ENCODE assay signal across 29 cellular contexts in genomic region chr20:35274172-35275092, GRCh38. TPM values are rescaled to one million over a fixed set of nuclear protein-coding genes. Genes with fewer than 3 reads are reported as not detected.
DNase-seq lines count a peak whose midpoint lies in the region; ATAC-seq, FAIRE-seq and TF ChIP-seq lines count a peak whose summit lies in the region.
"Had no signal": no experiment of that assay in that cellular context is flagged by ENCODE, and none has a peak within 500 bp of the region (broad histone marks: within the 10 kb centered on the region; RNA-seq: fewer than 3 reads in every experiment).

No MANE protein-coding gene starts in this region.

- peaks cover 10% of the 10 kb centered on the region for H3K79me2 ChIP-seq in GM12878 (ENCODE audit: control insufficient read depth, insufficient read depth, low read length)

- SMC1A ChIA-PET in GM12878 (lab: Charles Lee; ENCODE audit: uncharacterized antibody, unreplicated experiment): no interaction called here

- intact Hi-C loops in GM12878 (cut with micrococcal nuclease; ENCODE audit: unreplicated experiment) (loop anchor here (5.0 kb wide), 1 partner anchor 447 kb away; the partner anchor contains the start of gene NCOA6), mucosa of descending colon (cut with DNase I, micrococcal nuclease) (no loop called here)
- intact Hi-C loops in activated CD4-positive, alpha-beta T cell treated with anti-CD3 and anti-CD28 coated beads for 36 hours (cut with DNase I, micrococcal nuclease): loop anchor here in 1 of 2 experiments (5.0 kb wide), 1 partner anchor 127 kb away; the partner anchor contains the start of gene EDEM2

- no peak for TF ChIP-seq RAD21 in GM12878 (IDR thresholded peaks at IDR 0.05; ENCODE audit: insufficient read depth, low read depth, low read length)

- POLR2A ChIA-PET in GM12878 (lab: Charles Lee): no interaction called here
- POLR2A ChIA-PET in activated CD4-positive, alpha-beta T cell treated with anti-CD3 and anti-CD28 coated beads for 36 hours (lab: Charles Lee): no interaction called here

- CTCF ChIA-PET in GM12878 (lab: Yijun Ruan, JAX): interaction anchor here (2.0 to 9.6 kb wide), 2 partner anchors 29 to 129 kb away, joined by 5 to 98 read pairs; partner anchors contain the start of gene EDEM2
- CTCF ChIA-PET in activated CD4-positive, alpha-beta T cell treated with anti-CD3 and anti-CD28 coated beads for 36 hours (lab: Charles Lee): interaction anchor here (0.6 to 0.8 kb wide), 2 partner anchors 10 to 406 kb away, joined by 3 to 4 read pairs; partner anchors contain the start of gene EIF6

- H3K27me3 ChIP-seq in GM12878 (replicated peaks in 1 of 2; ENCODE audit: control insufficient read depth in 2 of 2, insufficient read depth in 2 of 2, low read length in 1 of 2): no peaks in the 10 kb centered on the region
- H3K27me3 ChIP-seq: esophagus squamous epithelium, hepatocyte, thyroid gland had no signal

- no peak overlapping the region for H3K9ac ChIP-seq in GM12878 (ENCODE audit: control insufficient read depth, insufficient read depth, low read length)

- no peaks in the 10 kb centered on the region for H3K9me3 Mint-ChIP-seq in stimulated activated naive CD8-positive, alpha-beta T cell treated with anti-CD3 and anti-CD28 coated beads, Interleukin-15, amount 100 ng/mL, for 72 hours
- no peaks in the 10 kb centered on the region for H3K9me3 Mint-ChIP-seq in naive B cell
- H3K9me3 Mint-ChIP-seq in activated CD4-positive, alpha-beta T cell treated with anti-CD3 and anti-CD28 coated beads for 36 hours (ENCODE audit: low read depth): no peaks in the 10 kb centered on the region
- H3K9me3 Mint-ChIP-seq: stimulated activated naive CD8-positive, alpha-beta T cell treated with anti-CD3 and anti-CD28 coated beads, Interleukin-15, Interleukin-2, amounts not matched to agents 100 ng/mL and 50 ng/mL, for 24 hours had no signal

- peaks cover 0 to 7% of the 10 kb centered on the region in 2 donors for H3K36me3 Mint-ChIP-seq in naive B cell
- H3K36me3 Mint-ChIP-seq in activated CD4-positive, alpha-beta T cell treated with anti-CD3 and anti-CD28 coated beads for 36 hours (ENCODE audit: low read depth): peaks cover 34% of the 10 kb centered on the region

- H3K4me3 Mint-ChIP-seq in stimulated activated naive CD8-positive, alpha-beta T cell treated with anti-CD3 and anti-CD28 coated beads, Interleukin-15, amount 100 ng/mL, for 72 hours: no peak overlapping the region
- H3K4me3 Mint-ChIP-seq in naive B cell: peak overlapping the region in 1 of 8 donors; percentile 47
- H3K4me3 Mint-ChIP-seq in activated CD4-positive, alpha-beta T cell treated with anti-CD3 and anti-CD28 coated beads for 36 hours: no peak overlapping the region
- H3K4me3 Mint-ChIP-seq: activated CD8-positive, alpha-beta T cell treated with anti-CD3 and anti-CD28 coated beads, Interleukin-2, amount 10 ng/mL, durations not matched to agents 7 days and 5 days; stimulated activated naive CD8-positive, alpha-beta T cell treated with anti-CD3 and anti-CD28 coated beads, Interleukin-15, Interleukin-2, amounts not matched to agents 100 ng/mL and 50 ng/mL, for 24 hours had no signal

- H2AFZ ChIP-seq in GM12878 (ENCODE audit: control insufficient read depth, low read depth, low read length): no peak overlapping the region
- H2AFZ ChIP-seq: hepatocyte had no signal

- no peak for ATAC-seq in stimulated activated naive CD8-positive, alpha-beta T cell treated with anti-CD3 and anti-CD28 coated beads, Interleukin-15, amount 100 ng/mL, for 72 hours
- ATAC-seq in stimulated activated naive CD8-positive, alpha-beta T cell treated with anti-CD3 and anti-CD28 coated beads, Interleukin-15, Interleukin-2, amounts not matched to agents 100 U/mL and 50 U/mL, for 24 hours: no peak
- ATAC-seq in GM12878: no peak
- ATAC-seq in naive B cell (ENCODE audit: low read depth in 2 of 2): no peak
- no peak for ATAC-seq in mucosa of descending colon
- no peak for ATAC-seq in activated CD4-positive, alpha-beta T cell treated with anti-CD3 and anti-CD28 coated beads for 36 hours
- no peak for ATAC-seq in GM18907 (IDR thresholded peaks at IDR 0.05; ENCODE audit: unreplicated experiment)
- ATAC-seq: activated CD8-positive, alpha-beta T cell treated with anti-CD3 and anti-CD28 coated beads, Interleukin-2, amount 10 ng/mL, durations not matched to agents 7 days and 5 days had no signal

- no peak for DNase-seq in stimulated activated naive CD8-positive, alpha-beta T cell treated with anti-CD3 and anti-CD28 coated beads, Interleukin-15, amount 100 ng/mL, for 72 hours
- no peak for DNase-seq in stimulated activated naive CD8-positive, alpha-beta T cell treated with anti-CD3 and anti-CD28 coated beads, Interleukin-15, Interleukin-2, amounts not matched to agents 100 U/mL and 50 U/mL, for 24 hours
- DNase-seq in GM12878 (ENCODE audit: low read depth, low spot score): no peak
- no peak for DNase-seq in naive B cell
- DNase-seq in mucosa of descending colon: no peak
- no peak for DNase-seq in activated CD4-positive, alpha-beta T cell treated with anti-CD3 and anti-CD28 coated beads for 36 hours
- no peak for DNase-seq in NCI-H128 (lab: John Stamatoyannopoulos, UW; ENCODE audit: unreplicated experiment)
- DNase-seq: activated CD4-positive, CD25-positive, alpha-beta regulatory T cell treated with anti-CD3 and anti-CD28 coated beads, Interleukin-2, amount 50 U/mL, for 72 hours; activated CD8-positive, alpha-beta T cell treated with anti-CD3 and anti-CD28 coated beads, Interleukin-2, amount 10 ng/mL, durations not matched to agents 7 days and 5 days; activated effector memory CD4-positive, alpha-beta T cell treated with anti-CD3 and anti-CD28 coated beads, Interleukin-2, amount 50 U/mL, for 16 hours; Calu3; cortex of kidney; esophagus squamous epithelium; foreskin melanocyte; left cardiac atrium; NCI-H1048; NCI-H187 treated with DMSO at 0.1 percent for 48 hours; T-helper 1 cell; thyroid gland had no signal

- no peaks in the 10 kb centered on the region for H3K27me3 Mint-ChIP-seq in stimulated activated naive CD8-positive, alpha-beta T cell treated with anti-CD3 and anti-CD28 coated beads, Interleukin-15, amount 100 ng/mL, for 72 hours
- H3K27me3 Mint-ChIP-seq in naive B cell: no peaks in the 10 kb centered on the region
- no peaks in the 10 kb centered on the region for H3K27me3 Mint-ChIP-seq in activated CD4-positive, alpha-beta T cell treated with anti-CD3 and anti-CD28 coated beads for 36 hours
- H3K27me3 Mint-ChIP-seq: stimulated activated naive CD8-positive, alpha-beta T cell treated with anti-CD3 and anti-CD28 coated beads, Interleukin-15, Interleukin-2, amounts not matched to agents 100 ng/mL and 50 ng/mL, for 24 hours had no signal

- H3K4me1 ChIP-seq in GM12878 (ENCODE audit: control insufficient read depth, insufficient read depth, low read length) (peaks cover 9% of the 10 kb centered on the region), mucosa of descending colon (ENCODE audit: low read depth) (peaks cover 15% of the 10 kb centered on the region)

- peaks cover 25% of the 10 kb centered on the region for H3K4me1 Mint-ChIP-seq in stimulated activated naive CD8-positive, alpha-beta T cell treated with anti-CD3 and anti-CD28 coated beads, Interleukin-15, amount 100 ng/mL, for 72 hours
- peaks cover 7 to 25% (median 12%) of the 10 kb centered on the region in 3 donors for H3K4me1 Mint-ChIP-seq in naive B cell
- H3K4me1 Mint-ChIP-seq in activated CD4-positive, alpha-beta T cell treated with anti-CD3 and anti-CD28 coated beads for 36 hours: peaks cover 2% of the 10 kb centered on the region

- no peak overlapping the region for H3K27ac ChIP-seq in GM12878 (ENCODE audit: control insufficient read depth, insufficient read depth)
- H3K27ac ChIP-seq: esophagus squamous epithelium, hepatocyte, thyroid gland had no signal

- RAD21 ChIA-PET in GM12878 (lab: Charles Lee; ENCODE audit: unreplicated experiment): no interaction called here

- peak overlapping the region; percentile 28 to 53 for H3K27ac Mint-ChIP-seq in stimulated activated naive CD8-positive, alpha-beta T cell treated with anti-CD3 and anti-CD28 coated beads, Interleukin-15, amount 100 ng/mL, for 72 hours
- peak overlapping the region in 5 of 6 donors; percentile 36 to 74 (median 60) for H3K27ac Mint-ChIP-seq in naive B cell
- H3K27ac Mint-ChIP-seq in activated CD4-positive, alpha-beta T cell treated with anti-CD3 and anti-CD28 coated beads for 36 hours: no peak overlapping the region
- H3K27ac Mint-ChIP-seq: activated CD8-positive, alpha-beta T cell treated with anti-CD3 and anti-CD28 coated beads, Interleukin-2, amount 10 ng/mL, durations not matched to agents 7 days and 5 days; stimulated activated naive CD8-positive, alpha-beta T cell treated with anti-CD3 and anti-CD28 coated beads, Interleukin-15, Interleukin-2, amounts not matched to agents 100 ng/mL and 50 ng/mL, for 24 hours had no signal

- no peaks in the 10 kb centered on the region for H4K20me1 ChIP-seq in GM12878 (ENCODE audit: control insufficient read depth, insufficient read depth)

- peak; percentile 13; the same call in 1 of the 2 replicates for TF ChIP-seq POLR2A in GM12878 (IDR thresholded peaks at IDR 0.05; ENCODE audit: low read depth, low read length)

- H3K4me3 ChIP-seq in GM12878 (no peak overlapping the region), mucosa of descending colon (no peak overlapping the region)
- H3K4me3 ChIP-seq: esophagus squamous epithelium, hepatocyte, thyroid gland had no signal

- BruUV-seq in GM12878 (replicated peaks; lab: Mats Ljungman, UMichigan): no TSS peak

- WGBS in GM12878 (ENCODE audit: insufficient coverage, insufficient replicate concordance, low lambda C conversion rate, missing lambda C conversion rate): 92% methylated on average over 24 of the region's 24 CpGs

- no peaks in the 10 kb centered on the region for H3K9me3 ChIP-seq in GM12878 (replicated peaks; ENCODE audit: control insufficient read depth, insufficient read depth, low read length)
- no peaks in the 10 kb centered on the region for H3K9me3 ChIP-seq in mucosa of descending colon
- H3K9me3 ChIP-seq: esophagus squamous epithelium, thyroid gland had no signal

- H3K36me3 ChIP-seq in GM12878 (ENCODE audit: control insufficient read depth in 2 of 2, insufficient read depth in 2 of 2, low read length in 1 of 2) (peaks cover 4 to 16% of the 10 kb centered on the region in 2 experiments), mucosa of descending colon (ENCODE audit: low read depth) (peaks cover 4% of the 10 kb centered on the region)

- no peak for FAIRE-seq in GM12878 (lab: Jason Lieb, UNC)
- FAIRE-seq: astrocyte, TTC549 had no signal

- no peak overlapping the region for H3K4me2 ChIP-seq in GM12878 (ENCODE audit: control insufficient read depth, insufficient read depth)
- H3K4me2 ChIP-seq: hepatocyte had no signal

- no peak for TF ChIP-seq EP300 in GM12878 (IDR thresholded peaks at IDR 0.05; ENCODE audit: borderline replicate concordance in 1 of 2, control insufficient read depth in 1 of 2, low read depth in 2 of 2, low read length in 2 of 2)

- no peak for TF ChIP-seq CTCF in GM12878 (IDR thresholded peaks at IDR 0.05 in 2 of 3, conservative IDR thresholded peaks at IDR 0.05 in 1 of 3; ENCODE audit: control insufficient read depth in 2 of 3, extremely low read depth in 1 of 3, insufficient read depth in 1 of 3, low read depth in 3 of 3, low read length in 3 of 3)
- TF ChIP-seq CTCF in mucosa of descending colon (IDR thresholded peaks at IDR 0.05): no peak

- in situ Hi-C loops in GM12878 (cut with MboI): loop anchor here (25.0 kb wide), 1 partner anchor 437 kb away; the partner anchor contains the start of gene NCOA6

RNA-seq across cellular contexts. Expression of gene MMP24OS, which starts 3.5 kb away (rescaled TPM):
- 68.0 and 70.0 TPM in 2 replicates for total RNA-seq in GM12878 (2013; cell fraction: nucleolus; rRNA removed)
- 9.6 and 10.7 TPM in 2 replicates for total RNA-seq in GM12878 (2014; rRNA removed)
- total RNA-seq in GM12878 (2014; rRNA removed; fragmentation: Illumina TruSeq; extraction: Trizol): 6.2 and 7.1 TPM in 2 replicates
- total RNA-seq in GM12878 (2021): 30.9 and 31.4 TPM in 2 replicates
- polyA plus RNA-seq in GM12878 (2011; ENCODE audit: low read depth): 9.2 TPM
- polyA plus RNA-seq in GM12878 (2011; rRNA removed): 9.6 and 12.3 TPM in 2 replicates
- 16.2 and 16.5 TPM in 2 replicates for polyA plus RNA-seq in GM12878 (2011; cell fraction: cytosol; rRNA removed)
- 31.7 and 36.4 TPM in 2 replicates for polyA plus RNA-seq in GM12878 (2011; cell fraction: nucleus; rRNA removed)
- polyA plus RNA-seq in GM12878 (2012): 31.3 and 32.3 TPM in 2 replicates
- 3.4 and 9.1 TPM in 2 replicates for polyA plus RNA-seq in GM12878 (2014; fragmentation: Illumina TruSeq; extraction: Trizol)
- 1 to 10 TPM; 2.0 to 3.6 TPM for polyA plus RNA-seq in GM12878 (2014; fragmentation: Nextera tagmentation; extraction: Ambion mirVana)
- polyA plus RNA-seq in GM12878 (2014; rRNA removed): 25.8 and 27.9 TPM in 2 replicates
- 10 to 100 TPM; 18.3 to 20.0 TPM for polyA plus RNA-seq in GM12878 (2016; fragmentation: Nextera tagmentation; extraction: Ambion mirVana)
- polyA minus RNA-seq in GM12878 (2011; rRNA and poly(A)+ RNA removed): 10.9 and 26.3 TPM in 2 replicates
- 12.2 and 16.9 TPM in 2 replicates for polyA minus RNA-seq in GM12878 (2011; cell fraction: cytosol; rRNA and poly(A)+ RNA removed)
- 35.1 and 46.4 TPM in 2 replicates for polyA minus RNA-seq in GM12878 (2011; cell fraction: nucleus; rRNA and poly(A)+ RNA removed)
- polyA plus RNA-seq in naive B cell (ENCODE audit: low read depth in 6 of 6): 10 to 100 TPM in 2 of 6 donors, 1 to 10 TPM in 4; 3.7 to 14.1 (median 8.6) TPM
- 100 to 1,000 TPM in 2 of 3 donors, 10 to 100 TPM in 1; 90.9 to 156 (median 124) TPM for total RNA-seq in mucosa of descending colon
- total RNA-seq in activated CD4-positive, alpha-beta T cell treated with anti-CD3 and anti-CD28 coated beads for 36 hours: 10 to 100 TPM; 44.6 to 56.8 TPM

RNA-seq across cellular contexts. Expression of gene EIF6, which starts 10.1 kb away (rescaled TPM):
- 28.7 and 28.9 TPM in 2 replicates for total RNA-seq in GM12878 (2013; cell fraction: nucleolus; rRNA removed)
- total RNA-seq in GM12878 (2014; rRNA removed) (189 and 194 TPM in 2 replicates), GM12878 (2014; rRNA removed; fragmentation: Illumina TruSeq; extraction: Trizol) (120 and 127 TPM in 2 replicates), GM12878 (2021) (163 and 168 TPM in 2 replicates), mucosa of descending colon (100 to 1,000 TPM; 105 to 206 (median 182) TPM)
- 83.6 TPM for polyA plus RNA-seq in GM12878 (2011; ENCODE audit: low read depth)
- polyA plus RNA-seq in GM12878 (2011; rRNA removed) (91.4 and 179 TPM in 2 replicates), GM12878 (2014; fragmentation: Illumina TruSeq; extraction: Trizol) (88.4 and 164 TPM in 2 replicates), GM12878 (2014; fragmentation: Nextera tagmentation; extraction: Ambion mirVana) (100 to 1,000 TPM; 405 to 607 TPM), GM12878 (2014; rRNA removed) (204 and 214 TPM in 2 replicates), GM12878 (2016; fragmentation: Nextera tagmentation; extraction: Ambion mirVana) (100 to 1,000 TPM; 256 to 277 TPM), naive B cell (ENCODE audit: low read depth in 6 of 6) (100 to 1,000 TPM; 206 to 241 (median 228) TPM)
- 259 and 394 TPM in 2 replicates for polyA plus RNA-seq in GM12878 (2011; cell fraction: cytosol; rRNA removed)
- 240 and 253 TPM in 2 replicates for polyA plus RNA-seq in GM12878 (2011; cell fraction: nucleus; rRNA removed)
- 92.0 and 97.7 TPM in 2 replicates for polyA plus RNA-seq in GM12878 (2012)
- polyA minus RNA-seq in GM12878 (2011; rRNA and poly(A)+ RNA removed): 121 and 171 TPM in 2 replicates
- polyA minus RNA-seq in GM12878 (2011; cell fraction: cytosol; rRNA and poly(A)+ RNA removed): 35.1 and 47.9 TPM in 2 replicates
- 25.6 and 46.9 TPM in 2 replicates for polyA minus RNA-seq in GM12878 (2011; cell fraction: nucleus; rRNA and poly(A)+ RNA removed)
- total RNA-seq in activated CD4-positive, alpha-beta T cell treated with anti-CD3 and anti-CD28 coated beads for 36 hours: 100 to 1,000 TPM; 110 to 124 TPM

RNA-seq across cellular contexts. Expression of gene FAM83C, which starts 17.8 kb away (rescaled TPM):
- not detected in 2 replicates for total RNA-seq in GM12878 (2013; cell fraction: nucleolus; rRNA removed)
- total RNA-seq in GM12878 (2014; rRNA removed): not detected in 2 replicates
- not detected in 2 replicates for total RNA-seq in GM12878 (2014; rRNA removed; fragmentation: Illumina TruSeq; extraction: Trizol)
- not detected in 2 replicates for total RNA-seq in GM12878 (2021)
- polyA plus RNA-seq in GM12878 (2011; ENCODE audit: low read depth): not detected
- not detected in 2 replicates for polyA plus RNA-seq in GM12878 (2011; rRNA removed)
- polyA plus RNA-seq in GM12878 (2011; cell fraction: cytosol; rRNA removed): not detected in 2 replicates
- polyA plus RNA-seq in GM12878 (2011; cell fraction: nucleus; rRNA removed): not detected in 2 replicates
- polyA plus RNA-seq in GM12878 (2012): 0.05 TPM in 1 of 2 replicates, not detected in the other
- polyA plus RNA-seq in GM12878 (2014; fragmentation: Illumina TruSeq; extraction: Trizol): not detected in 2 replicates
- polyA plus RNA-seq in GM12878 (2014; fragmentation: Nextera tagmentation; extraction: Ambion mirVana): not detected
- not detected in 2 replicates for polyA plus RNA-seq in GM12878 (2014; rRNA removed)
- polyA plus RNA-seq in GM12878 (2016; fragmentation: Nextera tagmentation; extraction: Ambion mirVana): not detected
- not detected in 2 replicates for polyA minus RNA-seq in GM12878 (2011; rRNA and poly(A)+ RNA removed)
- polyA minus RNA-seq in GM12878 (2011; cell fraction: cytosol; rRNA and poly(A)+ RNA removed): not detected in 2 replicates
- not detected in 2 replicates for polyA minus RNA-seq in GM12878 (2011; cell fraction: nucleus; rRNA and poly(A)+ RNA removed)
- polyA plus RNA-seq in naive B cell (ENCODE audit: low read depth in 6 of 6): not detected
- total RNA-seq in mucosa of descending colon: under 1 TPM in 2 of 3 donors, not detected in 1; 0.13 to 0.41 TPM
- not detected for total RNA-seq in activated CD4-positive, alpha-beta T cell treated with anti-CD3 and anti-CD28 coated beads for 36 hours
- total RNA-seq: activated CD8-positive, alpha-beta T cell treated with anti-CD3 and anti-CD28 coated beads, Interleukin-2, amount 10 ng/mL, durations not matched to agents 7 days and 5 days; astrocyte; Calu3; cardiac septum; H4; hepatocyte; left cardiac atrium; pulmonary artery endothelial cell; RPMI7951; thyroid gland had no signal
- polyA plus RNA-seq: BJ, hepatocyte had no signal

RNA-seq across cellular contexts. Expression of gene MMP24, which starts 47.9 kb away (rescaled TPM):
- not detected in 2 replicates for total RNA-seq in GM12878 (2013; cell fraction: nucleolus; rRNA removed)
- total RNA-seq in GM12878 (2014; rRNA removed) (not detected in 2 replicates), GM12878 (2014; rRNA removed; fragmentation: Illumina TruSeq; extraction: Trizol) (not detected in 2 replicates), GM12878 (2021) (not detected in 2 replicates), mucosa of descending colon (under 1 TPM; 0.24 to 0.70 (median 0.58) TPM)
- polyA plus RNA-seq in GM12878 (2011; ENCODE audit: low read depth): 0.12 TPM
- polyA plus RNA-seq in GM12878 (2011; rRNA removed) (0.01 TPM in 1 of 2 replicates, not detected in the other), GM12878 (2014; fragmentation: Illumina TruSeq; extraction: Trizol) (0.01 TPM in 1 of 2 replicates, not detected in the other), GM12878 (2014; fragmentation: Nextera tagmentation; extraction: Ambion mirVana) (under 1 TPM; 0.02 to 0.04 TPM), GM12878 (2014; rRNA removed) (0.03 TPM in 1 of 2 replicates, not detected in the other), GM12878 (2016; fragmentation: Nextera tagmentation; extraction: Ambion mirVana) (under 1 TPM; 0.06 to 0.11 TPM), naive B cell (ENCODE audit: low read depth in 6 of 6) (under 1 TPM in 5 of 6 donors, not detected in 1; 0.05 to 0.09 (median 0.08) TPM)
- not detected in 2 replicates for polyA plus RNA-seq in GM12878 (2011; cell fraction: cytosol; rRNA removed)
- not detected in 2 replicates for polyA plus RNA-seq in GM12878 (2011; cell fraction: nucleus; rRNA removed)
- 0.21 and 0.27 TPM in 2 replicates for polyA plus RNA-seq in GM12878 (2012)
- not detected in 2 replicates for polyA minus RNA-seq in GM12878 (2011; rRNA and poly(A)+ RNA removed)
- not detected in 2 replicates for polyA minus RNA-seq in GM12878 (2011; cell fraction: cytosol; rRNA and poly(A)+ RNA removed)
- polyA minus RNA-seq in GM12878 (2011; cell fraction: nucleus; rRNA and poly(A)+ RNA removed): not detected in 2 replicates
- total RNA-seq in activated CD4-positive, alpha-beta T cell treated with anti-CD3 and anti-CD28 coated beads for 36 hours: not detected
- total RNA-seq: activated CD8-positive, alpha-beta T cell treated with anti-CD3 and anti-CD28 coated beads, Interleukin-2, amount 10 ng/mL, durations not matched to agents 7 days and 5 days had no signal
